In genomic region chr19:13959141-13959961, GRCh38 we compare ENCODE assay signal across 23 cellular contexts. TPM values are rescaled to one million over a fixed set of nuclear protein-coding genes. Genes with fewer than 3 reads are reported as not detected.
DNase-seq lines count a peak whose midpoint lies in the region; ATAC-seq, FAIRE-seq and TF ChIP-seq lines count a peak whose summit lies in the region.
"Had no signal": no experiment of that assay in that cellular context is flagged by ENCODE, and none has a peak within 500 bp of the region (broad histone marks: within the 10 kb centered on the region; RNA-seq: fewer than 3 reads in every experiment).

No MANE protein-coding gene starts in this region.

- H3K9me2 ChIP-seq in PC-3 (replicated peaks; ENCODE audit: low read length) = no peaks in the 10 kb centered on the region

- no peak overlapping the region for H3K4me3 ChIP-seq in heart right ventricle
- no peak overlapping the region for H3K4me3 ChIP-seq in PC-3 (ENCODE audit: low read length)
- H3K4me3 ChIP-seq in osteoblast (ENCODE audit: insufficient read depth, low read length) = no peak overlapping the region
- H3K4me3 ChIP-seq: BLaER1, Peyer's patch, SJSA1 had no signal

- POLR2A ChIA-PET in PC-3 (lab: Charles Lee; ENCODE audit: unreplicated experiment) = no interaction called here

- H2AFZ ChIP-seq in PC-3 (ENCODE audit: low read length) = no peak overlapping the region
- no peak overlapping the region for H2AFZ ChIP-seq in osteoblast (ENCODE audit: low read length)

- peaks cover 0 to 22% (median 0%) of the 10 kb centered on the region in 9 donors for H3K4me1 ChIP-seq in heart right ventricle
- 0 out of 2 replicates have a peak, but pooled peaks cover 1% of the 10 kb centered on the region for H3K4me1 ChIP-seq in PC-3 (ENCODE audit: insufficient read depth, low read length)
- no peaks in the 10 kb centered on the region for H3K4me1 ChIP-seq in osteoblast (ENCODE audit: insufficient read depth, low read length)
- H3K4me1 ChIP-seq: BLaER1, Peyer's patch had no signal

- WGBS in heart right ventricle, 2 donors = 90 to 91% methylated on average over 41 of the region's 41 CpGs

- no peak for TF ChIP-seq CTCF in heart right ventricle (IDR thresholded peaks at IDR 0.05)
- no peak for TF ChIP-seq CTCF in PC-3 (conservative IDR thresholded peaks at IDR 0.05; ENCODE audit: low read depth, low read length)
- TF ChIP-seq CTCF in osteoblast (IDR thresholded peaks at IDR 0.05; ENCODE audit: extremely low read depth, low read depth, low read length) = no peak

- BruUV-seq in PC-3 (replicated peaks; lab: Mats Ljungman, UMichigan) = TSS peak; percentile 4

- H3K27ac ChIP-seq in heart right ventricle (no peak overlapping the region), PC-3 (ENCODE audit: low read length) (no peak overlapping the region), osteoblast (ENCODE audit: low read depth, low read length) (no peak overlapping the region)
- H3K27ac ChIP-seq: BLaER1, KMS-11, Peyer's patch, SJSA1 had no signal

- no peak for FAIRE-seq in HTR-8/SVneo (lab: Jason Lieb, UNC)
- FAIRE-seq: A204.1, D721Med had no signal

- H4K20me1 ChIP-seq in PC-3 (ENCODE audit: low read length) (no peaks in the 10 kb centered on the region), osteoblast (ENCODE audit: insufficient read depth, low read length) (peaks cover 9% of the 10 kb centered on the region)

- intact Hi-C loops in Right ventricle myocardium inferior (cut with DNase I) (loop anchor here (2.0 kb wide), 1 partner anchor 15 kb away; no protein-coding TSS in a partner anchor), heart right ventricle (cut with DNase I) (loop anchor here in 4 of 10 donors (10.0 kb wide), 3 partner anchors 45 to 85 kb away; partner anchors contain the start of genes RFX1 (in 2 of the 4) and IL27RA (in 1 of the 4)), PC-3 (cut with micrococcal nuclease) (no loop called here)

- no peaks in the 10 kb centered on the region for H3F3A ChIP-seq in PC-3 (ENCODE audit: low read length, unreplicated experiment)

- ATAC-seq in Right ventricle myocardium inferior (no peak), heart right ventricle (no peak), PC-3 (no peak), esophagus mucosa (peak; percentile 3), GM19463 (IDR thresholded peaks at IDR 0.05; ENCODE audit: unreplicated experiment) (no peak)

- H3K36me3 ChIP-seq in heart right ventricle (peaks cover 0 to 100% (median 46%) of the 10 kb centered on the region in 9 donors), PC-3 (ENCODE audit: low read depth, low read length) (peaks cover 42% of the 10 kb centered on the region), osteoblast (ENCODE audit: insufficient read depth, low read length) (peaks cover 40% of the 10 kb centered on the region)

- H3K27me3 ChIP-seq in heart right ventricle = no peaks in the 10 kb centered on the region
- H3K27me3 ChIP-seq in PC-3 (ENCODE audit: low read length) = no peaks in the 10 kb centered on the region
- no peaks in the 10 kb centered on the region for H3K27me3 ChIP-seq in osteoblast (ENCODE audit: insufficient read depth, low read length)
- H3K27me3 ChIP-seq: BLaER1, Peyer's patch, SJSA1 had no signal

- DNase-seq in Right ventricle myocardium inferior (ENCODE audit: missing footprints) (peak; percentile 64), heart right ventricle (no peak), PC-3 (no peak), osteoblast (ENCODE audit: insufficient read length, low spot score, missing footprints) (peak; percentile 76), OCI-M2 (lab: John Stamatoyannopoulos, UW; ENCODE audit: unreplicated experiment) (no peak), HTR-8/SVneo (ENCODE audit: insufficient read length, low spot score) (no peak)
- DNase-seq: CD4-positive, CD25-positive, alpha-beta regulatory T cell; IMR-90; NCI-H1048; NCI-H1694; NCI-H2029 treated with DMSO at 0.1 percent for 48 hours; NCI-H446 treated with DMSO at 0.1 percent for 48 hours; NCI-H526 treated with DMSO at 0.1 percent for 48 hours; Peyer's patch had no signal

- H3K4me2 ChIP-seq in PC-3 (ENCODE audit: low read length) = no peak overlapping the region
- H3K4me2 ChIP-seq in osteoblast (ENCODE audit: insufficient read depth, low read length) = no peak overlapping the region
- H3K4me2 ChIP-seq: BLaER1, KMS-11 had no signal

- no peak overlapping the region for H3K9ac ChIP-seq in PC-3 (ENCODE audit: low read length)
- H3K9ac ChIP-seq: BLaER1, KMS-11 had no signal

- H3K79me2 ChIP-seq in PC-3 (ENCODE audit: low read length) (peaks cover 3% of the 10 kb centered on the region; the same call in 1 of the 2 replicates), osteoblast (ENCODE audit: insufficient read depth, low read length) (peaks cover 4% of the 10 kb centered on the region)

- CTCF ChIA-PET in PC-3 (lab: Charles Lee) = no interaction called here

- H3K9me3 ChIP-seq in heart right ventricle (no peaks in the 10 kb centered on the region), PC-3 (ENCODE audit: low read length) (no peaks in the 10 kb centered on the region), osteoblast (ENCODE audit: low read depth, low read length) (no peaks in the 10 kb centered on the region)
- H3K9me3 ChIP-seq: BLaER1, SJSA1 had no signal

RNA-seq across cellular contexts. Expression of gene DCAF15, which starts 7.0 kb away (rescaled TPM):
- 18.0 TPM for total RNA-seq in Right ventricle myocardium inferior
- 10 to 100 TPM; 15.5 to 21.2 (median 17.8) TPM for total RNA-seq in heart right ventricle
- 10 to 100 TPM; 26.8 to 50.0 TPM for polyA plus RNA-seq in heart right ventricle
- 50.8 and 85.2 TPM in 2 replicates for total RNA-seq in PC-3 (2014; rRNA removed)
- 18.2 TPM for total RNA-seq in esophagus mucosa
- total RNA-seq in osteoblast = 11.5 and 11.9 TPM in 2 replicates

RNA-seq across cellular contexts. Expression of gene PODNL1, which starts 21.1 kb away (rescaled TPM):
- total RNA-seq in Right ventricle myocardium inferior = 2.5 TPM
- total RNA-seq in heart right ventricle = 1 to 10 TPM in 7 of 10 donors, under 1 TPM in 3; 0.76 to 6.2 (median 1.8) TPM
- 1 to 10 TPM in 1 of 2 donors, under 1 TPM in 1; 0.90 to 2.3 TPM for polyA plus RNA-seq in heart right ventricle
- total RNA-seq in PC-3 (2014; rRNA removed) = 0.92 TPM in 1 of 2 replicates, not detected in the other
- total RNA-seq in esophagus mucosa = 8.5 TPM
- total RNA-seq in osteoblast = 4.0 and 6.5 TPM in 2 replicates
- total RNA-seq: CD4-positive, CD25-positive, alpha-beta regulatory T cell; Daoy; G401 had no signal

RNA-seq across cellular contexts. Expression of gene RFX1, which starts 46.8 kb away (rescaled TPM):
- total RNA-seq in Right ventricle myocardium inferior (15.4 TPM), heart right ventricle (10 to 100 TPM; 10.4 to 15.8 (median 12.0) TPM), PC-3 (2014; rRNA removed) (7.5 and 9.2 TPM in 2 replicates), esophagus mucosa (8.3 TPM), osteoblast (2.4 and 2.5 TPM in 2 replicates)
- 1 to 10 TPM; 2.7 to 5.9 TPM for polyA plus RNA-seq in heart right ventricle

RNA-seq across cellular contexts. Expression of gene CC2D1A, which starts 53.4 kb away (rescaled TPM):
- total RNA-seq in Right ventricle myocardium inferior (18.7 TPM), heart right ventricle (10 to 100 TPM; 13.2 to 30.2 (median 19.0) TPM), PC-3 (2014; rRNA removed) (67.7 and 102 TPM in 2 replicates), esophagus mucosa (29.7 TPM), osteoblast (19.2 and 22.4 TPM in 2 replicates)
- polyA plus RNA-seq in heart right ventricle = 10 to 100 TPM; 16.5 to 49.8 TPM

RNA-seq across cellular contexts. Expression of gene BRME1, which starts 53.4 kb away (rescaled TPM):
- 0.76 TPM for total RNA-seq in Right ventricle myocardium inferior
- total RNA-seq in heart right ventricle = under 1 TPM in 8 of 10 donors, not detected in 2; 0.19 to 0.88 (median 0.63) TPM
- 1 to 10 TPM in 1 of 2 donors, under 1 TPM in 1; 0.38 to 2.0 TPM for polyA plus RNA-seq in heart right ventricle
- total RNA-seq in PC-3 (2014; rRNA removed) = 5.4 and 6.0 TPM in 2 replicates
- total RNA-seq in esophagus mucosa = 5.7 TPM
- total RNA-seq in osteoblast = 0.59 and 0.72 TPM in 2 replicates

Comparison
In these comparisons a context has a peak if more than half of its experiments do, and no peak if none do; other contexts are left out.
1. DNase-seq: peak in Right ventricle myocardium inferior (single experiment) and osteoblast (single experiment); none in heart right ventricle (0 of 2), PC-3 (single experiment), OCI-M2 (single experiment) and HTR-8/SVneo (single experiment).